In the genomic region with DNA sequence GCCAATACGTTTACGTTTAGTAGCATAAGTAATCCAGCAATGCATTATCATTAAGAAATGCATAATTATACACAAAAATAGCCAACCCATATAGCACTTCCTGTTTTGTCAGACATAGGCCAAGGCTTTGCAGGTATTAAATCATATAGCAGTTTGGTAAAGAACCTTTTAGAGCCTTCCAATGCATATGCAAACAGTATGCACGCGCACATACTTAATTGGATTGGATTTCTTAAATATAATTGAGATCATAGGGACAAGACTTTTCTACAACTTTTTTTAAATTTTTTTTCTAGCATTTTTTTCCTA, we compare ENCODE assay signal across 8 cellular contexts. TPM values are rescaled to one million over a fixed set of nuclear protein-coding genes. Genes with fewer than 3 reads are reported as not detected.
DNase-seq lines count a peak whose midpoint lies in the region; ATAC-seq and TF ChIP-seq lines count a peak whose summit lies in the region.

No MANE protein-coding gene starts in this region.

- H3K9ac ChIP-seq in OCI-LY1 (ENCODE audit: low read length): peak overlapping the region; percentile 72

- H3K36me3 Mint-ChIP-seq in endothelial cell (ENCODE audit: low read depth, unreplicated experiment): peaks cover 7% of the 10 kb centered on the region

- H3K27me3 Mint-ChIP-seq in endothelial cell (ENCODE audit: unreplicated experiment): no peaks in the 10 kb centered on the region

- no peaks in the 10 kb centered on the region for H4K20me1 ChIP-seq in OCI-LY1 (ENCODE audit: insufficient read depth, low read length)

- H3K27ac Mint-ChIP-seq in endothelial cell (ENCODE audit: unreplicated experiment): peak overlapping the region; percentile 24

- TF ChIP-seq POLR2A in prostate gland (IDR thresholded peaks at IDR 0.05): no peak

- intact Hi-C loops in prostate gland (cut with DNase I): loop anchor here (5.0 kb wide), 1 partner anchor 164 kb away; the partner anchor contains the start of gene ROR2

- H3K27ac ChIP-seq in OCI-LY1 (ENCODE audit: low read depth, low read length, poor library complexity, severe bottlenecking): no peak overlapping the region
- H3K27ac ChIP-seq in prostate gland: peak overlapping the region; percentile 75 to 82

- H3K9me3 Mint-ChIP-seq in endothelial cell (ENCODE audit: unreplicated experiment): no peaks in the 10 kb centered on the region

- H3K4me2 ChIP-seq in OCI-LY1 (ENCODE audit: low read length): peak overlapping the region; percentile 66

- H3K4me3 ChIP-seq in GM12865 (ENCODE audit: low read depth, low read length) (peak overlapping the region; percentile 86), OCI-LY1 (ENCODE audit: low read depth, low read length, poor library complexity, severe bottlenecking) (peak overlapping the region; percentile 79), prostate gland (peak overlapping the region; percentile 68 to 80)

- 46% methylated on average over 4 of the region's 4 CpGs for WGBS in prostate gland

- no peak overlapping the region for H2AFZ ChIP-seq in OCI-LY1 (ENCODE audit: low read length)

- H3K4me1 ChIP-seq in OCI-LY1 (ENCODE audit: insufficient read depth, low read length, severe bottlenecking) (peaks cover 23% of the 10 kb centered on the region), prostate gland (replicated peaks) (peaks cover 2% of the 10 kb centered on the region)

- no peak for ATAC-seq in GM21619 (IDR thresholded peaks at IDR 0.05; ENCODE audit: unreplicated experiment)

- peak overlapping the region; percentile 97 for H3K4me3 Mint-ChIP-seq in endothelial cell (ENCODE audit: unreplicated experiment)

- H3K36me3 ChIP-seq in OCI-LY1 (ENCODE audit: insufficient read depth, low read length) (peaks cover 14% of the 10 kb centered on the region), prostate gland (no peaks in the 10 kb centered on the region)

- no peaks in the 10 kb centered on the region for H3K9me2 ChIP-seq in OCI-LY1 (ENCODE audit: low read depth, low read length)

- peaks cover 6% of the 10 kb centered on the region for H3K4me1 Mint-ChIP-seq in endothelial cell (ENCODE audit: unreplicated experiment)

- peaks cover 21% of the 10 kb centered on the region for H3K79me2 ChIP-seq in OCI-LY1 (ENCODE audit: insufficient read depth, low read length)

- TF ChIP-seq CTCF in GM12865 (IDR thresholded peaks at IDR 0.05; ENCODE audit: insufficient read depth, low read depth, low read length, missing control alignments) (no peak), OCI-LY1 (IDR thresholded peaks at IDR 0.05; ENCODE audit: low read length) (no peak), endothelial cell (IDR thresholded peaks at IDR 0.05; ENCODE audit: unreplicated experiment) (no peak), prostate gland (IDR thresholded peaks at IDR 0.05) (no peak)

- H3K9me3 ChIP-seq in OCI-LY1 (ENCODE audit: low read length) (no peaks in the 10 kb centered on the region), prostate gland (no peaks in the 10 kb centered on the region)

- no peak for DNase-seq in GM12865 (ENCODE audit: low read depth)
- DNase-seq in endothelial cell (ENCODE audit: low spot score): no peak
- DNase-seq in prostate gland (ENCODE audit: low spot score): no peak
- no peak for DNase-seq in nucleus accumbens (lab: John Stamatoyannopoulos, UW)
- no peak for DNase-seq in NCI-H2171 (lab: John Stamatoyannopoulos, UW)
- no peak for DNase-seq in HUDEP-2 (lab: John Stamatoyannopoulos, UW; ENCODE audit: unreplicated experiment in 76 of 76)

- H3K27me3 ChIP-seq in OCI-LY1 (ENCODE audit: insufficient read depth, low read length) (no peaks in the 10 kb centered on the region), prostate gland (replicated peaks; ENCODE audit: insufficient read depth) (no peaks in the 10 kb centered on the region)

- no peaks in the 10 kb centered on the region for H3F3A ChIP-seq in OCI-LY1 (ENCODE audit: insufficient read depth, low read length)

RNA-seq across cellular contexts. Expression of gene SPTLC1, which starts 0.7 kb away (rescaled TPM):
- total RNA-seq in endothelial cell (ENCODE audit: unreplicated experiment) (69.2 TPM), prostate gland (10 to 100 TPM; 69.5 to 87.2 TPM)
